In genomic region chr22:25021409-25021808, GRCh38 we compare ENCODE assay signal across 22 cellular contexts.
A peak's percentile ranks its signal among the peaks of the same experiment; 100 is the strongest.
DNase-seq lines count a peak whose midpoint lies in the region; ATAC-seq and TF ChIP-seq lines count a peak whose summit lies in the region.
"Had no signal": no experiment of that assay in that cellular context is flagged by ENCODE, and none has a peak within 500 bp of the region (broad histone marks: within the 10 kb centered on the region; RNA-seq: fewer than 3 reads in every experiment).

No MANE protein-coding gene starts in this region.

- in situ Hi-C loops in G401 (cut with HindIII; ENCODE audit: low sequenced_read_pairs) (no loop called here), HAP-1 (cut with MboI; ENCODE audit: low sequenced_read_pairs) (no loop called here)

- H3K36me3 Mint-ChIP-seq in neural crest cell (ENCODE audit: low read depth) (peaks cover 6% of the 10 kb centered on the region), immature natural killer cell (no peaks in the 10 kb centered on the region)
- H3K36me3 Mint-ChIP-seq: CD14-positive monocyte had no signal

- H3K4me1 ChIP-seq in HAP-1 = peaks cover 6% of the 10 kb centered on the region

- H3K4me3 Mint-ChIP-seq in neural crest cell = no peak overlapping the region
- H3K4me3 Mint-ChIP-seq in immature natural killer cell = no peak overlapping the region
- H3K4me3 Mint-ChIP-seq: CD14-positive monocyte had no signal

- H3K36me3 ChIP-seq in HAP-1 (replicated peaks) = 0 out of 2 replicates have a peak, but pooled peaks cover 2% of the 10 kb centered on the region
- H3K36me3 ChIP-seq: MG63 had no signal

- H3K27me3 Mint-ChIP-seq in neural crest cell (ENCODE audit: low read depth) (no peaks in the 10 kb centered on the region), immature natural killer cell (ENCODE audit: low read depth in 3 of 3) (peaks cover 2 to 12% (median 5%) of the 10 kb centered on the region in 3 donors)

- TF ChIP-seq CTCF in neural crest cell (conservative IDR thresholded peaks at IDR 0.05) = no peak

- peak; percentile 19 for DNase-seq in G401 (ENCODE audit: low spot score)
- DNase-seq in caudate nucleus (lab: John Stamatoyannopoulos, UW) = peak in 1 of 61 donors; percentile 28
- DNase-seq in neural crest cell (ENCODE audit: low read depth, low spot score) = no peak
- no peak for DNase-seq in HAP-1 (ENCODE audit: low spot score in 2 of 2)
- no peak for DNase-seq in NCI-H2227 (lab: John Stamatoyannopoulos, UW; ENCODE audit: unreplicated experiment)
- no peak for DNase-seq in immature natural killer cell
- DNase-seq: AML-193, DND-41, GM23248, HCEC 1CT, Kasumi-1, MG63, NCI-H1048, NCI-H1436, NCI-H2029, NCI-H446 treated with DMSO at 0.1 percent for 48 hours, SHP77, SK-N-SH had no signal

- peak overlapping the region; percentile 46 for H3K27ac Mint-ChIP-seq in neural crest cell (ENCODE audit: unreplicated experiment)
- H3K27ac Mint-ChIP-seq in immature natural killer cell = no peak overlapping the region
- H3K27ac Mint-ChIP-seq: CD14-positive monocyte had no signal

- H3K27ac ChIP-seq in caudate nucleus (ENCODE audit: low read depth, low read length) (peak overlapping the region; percentile 62), layer of hippocampus (ENCODE audit: low read depth, low read length) (peak overlapping the region; percentile 18)
- H3K27ac ChIP-seq: GM23248 had no signal

- H3K27me3 ChIP-seq in layer of hippocampus (ENCODE audit: control insufficient read depth, insufficient read depth, low read length) (no peaks in the 10 kb centered on the region), HAP-1 (ENCODE audit: low read depth) (no peaks in the 10 kb centered on the region)
- H3K27me3 ChIP-seq: MG63 had no signal

- no peak for ATAC-seq in HG03095 (IDR thresholded peaks at IDR 0.05; ENCODE audit: unreplicated experiment)
- ATAC-seq: Panc1 had no signal

- no peaks in the 10 kb centered on the region for H3K9me3 ChIP-seq in HAP-1
- H3K9me3 ChIP-seq: MG63, SK-N-SH had no signal

- H3K4me3 ChIP-seq in HAP-1 = no peak overlapping the region
- H3K4me3 ChIP-seq: GM23248, MG63 had no signal

- no peaks in the 10 kb centered on the region for H3K9me3 Mint-ChIP-seq in neural crest cell
- H3K9me3 Mint-ChIP-seq in immature natural killer cell = peaks cover 0 to 2% (median 0%) of the 10 kb centered on the region in 6 donors

- H3K4me1 Mint-ChIP-seq in neural crest cell (peaks cover 60% of the 10 kb centered on the region), immature natural killer cell (peaks cover 0 to 2% of the 10 kb centered on the region in 2 donors)
